ENCODE assay signal across 1 cellular context in the genomic region with DNA sequence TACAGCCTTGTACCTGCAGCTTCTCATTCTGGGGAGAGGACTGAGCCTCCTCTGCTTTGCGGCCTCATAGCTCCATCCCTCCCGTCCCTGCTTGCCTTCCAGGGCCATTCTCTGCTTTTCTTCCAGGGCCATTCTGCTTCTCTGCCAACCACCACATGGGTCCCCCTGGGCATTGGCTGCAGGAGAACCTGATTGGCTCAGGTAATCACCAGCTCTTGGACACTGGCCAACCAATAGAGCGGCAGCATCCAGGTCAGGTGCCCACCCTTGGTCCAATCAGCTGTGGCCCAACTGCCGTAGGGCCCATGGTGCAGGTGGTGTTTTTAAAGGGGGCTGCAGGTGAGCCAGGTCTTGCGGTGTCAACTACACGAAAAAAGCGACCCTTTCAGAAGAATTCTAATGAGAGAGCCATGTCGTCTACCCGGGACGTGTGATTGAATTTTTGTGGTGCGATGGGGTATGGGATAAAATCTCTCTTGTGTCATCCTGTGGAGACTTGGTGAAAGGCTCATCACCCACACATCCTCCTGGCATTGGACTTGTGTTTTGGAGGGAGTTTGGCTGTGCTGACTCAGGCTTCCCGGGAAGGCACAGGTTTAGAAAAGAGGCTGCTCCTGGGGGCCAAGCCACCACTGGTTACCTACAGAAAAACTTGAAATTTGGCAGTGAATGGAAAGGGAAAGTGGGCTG.
TF ChIP-seq lines count a peak whose summit lies in the region.

No MANE protein-coding gene starts in this region.

TF ChIP-seq in SK-N-SH treated with all-trans-retinoic acid at 6 μM for 48 hours, 23 proteins besides CTCF, POLR2A, EP300 and RAD21 (continued from another document):
- TF ChIP-seq ARNTL (CRISPR knock-in tag; IDR thresholded peaks at IDR 0.05; ENCODE audit: borderline replicate concordance, low read depth) (no peak), ZNF8 (CRISPR knock-in tag; IDR thresholded peaks at IDR 0.05) (no peak), TOX (CRISPR knock-in tag; IDR thresholded peaks at IDR 0.05; ENCODE audit: borderline replicate concordance) (no peak), OSR1 (CRISPR knock-in tag; IDR thresholded peaks at IDR 0.05) (no peak)
- TF ChIP-seq, protein P1, sequence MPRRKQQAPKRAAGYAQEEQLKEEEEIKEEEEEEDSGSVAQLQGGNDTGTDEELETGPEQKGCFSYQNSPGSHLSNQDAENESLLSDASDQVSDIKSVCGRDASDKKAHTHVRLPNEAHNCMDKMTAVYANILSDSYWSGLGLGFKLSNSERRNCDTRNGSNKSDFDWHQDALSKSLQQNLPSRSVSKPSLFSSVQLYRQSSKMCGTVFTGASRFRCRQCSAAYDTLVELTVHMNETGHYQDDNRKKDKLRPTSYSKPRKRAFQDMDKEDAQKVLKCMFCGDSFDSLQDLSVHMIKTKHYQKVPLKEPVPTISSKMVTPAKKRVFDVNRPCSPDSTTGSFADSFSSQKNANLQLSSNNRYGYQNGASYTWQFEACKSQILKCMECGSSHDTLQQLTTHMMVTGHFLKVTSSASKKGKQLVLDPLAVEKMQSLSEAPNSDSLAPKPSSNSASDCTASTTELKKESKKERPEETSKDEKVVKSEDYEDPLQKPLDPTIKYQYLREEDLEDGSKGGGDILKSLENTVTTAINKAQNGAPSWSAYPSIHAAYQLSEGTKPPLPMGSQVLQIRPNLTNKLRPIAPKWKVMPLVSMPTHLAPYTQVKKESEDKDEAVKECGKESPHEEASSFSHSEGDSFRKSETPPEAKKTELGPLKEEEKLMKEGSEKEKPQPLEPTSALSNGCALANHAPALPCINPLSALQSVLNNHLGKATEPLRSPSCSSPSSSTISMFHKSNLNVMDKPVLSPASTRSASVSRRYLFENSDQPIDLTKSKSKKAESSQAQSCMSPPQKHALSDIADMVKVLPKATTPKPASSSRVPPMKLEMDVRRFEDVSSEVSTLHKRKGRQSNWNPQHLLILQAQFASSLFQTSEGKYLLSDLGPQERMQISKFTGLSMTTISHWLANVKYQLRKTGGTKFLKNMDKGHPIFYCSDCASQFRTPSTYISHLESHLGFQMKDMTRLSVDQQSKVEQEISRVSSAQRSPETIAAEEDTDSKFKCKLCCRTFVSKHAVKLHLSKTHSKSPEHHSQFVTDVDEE (CRISPR knock-in tag; IDR thresholded peaks at IDR 0.05) = no peak
TF ChIP-seq in SK-N-SH treated with all-trans-retinoic acid at 6 μM for 48 hours: peak in this region for 0.
